Comparison of ENCODE assay signal across 1 cellular context in genomic region chr17:35368086-35368824, GRCh38.
TF ChIP-seq lines count a peak whose summit lies in the region.

No MANE protein-coding gene starts in this region.

TF ChIP-seq in H1, 55 proteins besides CTCF, POLR2A, EP300 and RAD21 (continued from another document):
- TF ChIP-seq ATF3 (IDR thresholded peaks at IDR 0.05; ENCODE audit: insufficient read depth, low read depth, low read length): no peak
